Comparison of ENCODE assay signal across 1 cellular context in the genomic region with DNA sequence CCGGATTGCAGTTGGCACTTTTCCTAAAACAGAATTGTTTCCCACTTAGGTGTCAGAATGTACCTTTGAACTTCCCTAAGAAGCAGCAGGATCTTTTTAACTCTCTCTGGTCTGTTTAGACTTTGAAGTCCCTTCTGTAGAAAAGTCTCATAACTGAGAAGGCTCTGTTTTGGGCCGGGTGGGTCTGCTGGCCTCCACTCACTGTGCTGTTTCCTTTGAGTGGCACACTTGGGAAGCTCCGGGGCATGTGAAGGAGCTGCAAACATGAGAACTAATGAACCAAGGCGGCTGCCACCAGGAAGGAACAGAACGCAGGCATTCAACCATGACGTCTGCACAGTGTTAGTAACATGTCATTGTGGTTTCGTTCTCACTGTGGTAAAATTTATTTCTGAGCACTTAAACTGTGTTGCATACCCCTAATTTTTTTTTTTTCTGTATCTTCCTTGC.
TF ChIP-seq lines count a peak whose summit lies in the region.

No MANE protein-coding gene starts in this region.

TF ChIP-seq in HEK293, 187 proteins besides CTCF, POLR2A, EP300 and RAD21 (continued from another document):
- TF ChIP-seq, protein P1, sequence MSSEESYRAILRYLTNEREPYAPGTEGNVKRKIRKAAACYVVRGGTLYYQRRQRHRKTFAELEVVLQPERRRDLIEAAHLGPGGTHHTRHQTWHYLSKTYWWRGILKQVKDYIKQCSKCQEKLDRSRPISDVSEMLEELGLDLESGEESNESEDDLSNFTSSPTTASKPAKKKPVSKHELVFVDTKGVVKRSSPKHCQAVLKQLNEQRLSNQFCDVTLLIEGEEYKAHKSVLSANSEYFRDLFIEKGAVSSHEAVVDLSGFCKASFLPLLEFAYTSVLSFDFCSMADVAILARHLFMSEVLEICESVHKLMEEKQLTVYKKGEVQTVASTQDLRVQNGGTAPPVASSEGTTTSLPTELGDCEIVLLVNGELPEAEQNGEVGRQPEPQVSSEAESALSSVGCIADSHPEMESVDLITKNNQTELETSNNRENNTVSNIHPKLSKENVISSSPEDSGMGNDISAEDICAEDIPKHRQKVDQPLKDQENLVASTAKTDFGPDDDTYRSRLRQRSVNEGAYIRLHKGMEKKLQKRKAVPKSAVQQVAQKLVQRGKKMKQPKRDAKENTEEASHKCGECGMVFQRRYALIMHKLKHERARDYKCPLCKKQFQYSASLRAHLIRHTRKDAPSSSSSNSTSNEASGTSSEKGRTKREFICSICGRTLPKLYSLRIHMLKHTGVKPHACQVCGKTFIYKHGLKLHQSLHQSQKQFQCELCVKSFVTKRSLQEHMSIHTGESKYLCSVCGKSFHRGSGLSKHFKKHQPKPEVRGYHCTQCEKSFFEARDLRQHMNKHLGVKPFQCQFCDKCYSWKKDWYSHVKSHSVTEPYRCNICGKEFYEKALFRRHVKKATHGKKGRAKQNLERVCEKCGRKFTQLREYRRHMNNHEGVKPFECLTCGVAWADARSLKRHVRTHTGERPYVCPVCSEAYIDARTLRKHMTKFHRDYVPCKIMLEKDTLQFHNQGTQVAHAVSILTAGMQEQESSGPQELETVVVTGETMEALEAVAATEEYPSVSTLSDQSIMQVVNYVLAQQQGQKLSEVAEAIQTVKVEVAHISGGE (tag by site-specific recombination; conservative IDR thresholded peaks at IDR 0.05; ENCODE audit: low read depth), result no peak
- TF ChIP-seq ZNF600 (tag by site-specific recombination; IDR thresholded peaks at IDR 0.05) (peak; percentile 54; the same call in 1 of the 2 replicates), ZNF629 (tag by site-specific recombination; IDR thresholded peaks at IDR 0.05) (peak; percentile 76), OSR2 (tag by site-specific recombination; IDR thresholded peaks at IDR 0.05) (peak; percentile 58), SP7 (tag by site-specific recombination; IDR thresholded peaks at IDR 0.05) (peak; percentile 92), ZBTB20 (tag by site-specific recombination; IDR thresholded peaks at IDR 0.05) (no peak)
- TF ChIP-seq, protein P2, sequence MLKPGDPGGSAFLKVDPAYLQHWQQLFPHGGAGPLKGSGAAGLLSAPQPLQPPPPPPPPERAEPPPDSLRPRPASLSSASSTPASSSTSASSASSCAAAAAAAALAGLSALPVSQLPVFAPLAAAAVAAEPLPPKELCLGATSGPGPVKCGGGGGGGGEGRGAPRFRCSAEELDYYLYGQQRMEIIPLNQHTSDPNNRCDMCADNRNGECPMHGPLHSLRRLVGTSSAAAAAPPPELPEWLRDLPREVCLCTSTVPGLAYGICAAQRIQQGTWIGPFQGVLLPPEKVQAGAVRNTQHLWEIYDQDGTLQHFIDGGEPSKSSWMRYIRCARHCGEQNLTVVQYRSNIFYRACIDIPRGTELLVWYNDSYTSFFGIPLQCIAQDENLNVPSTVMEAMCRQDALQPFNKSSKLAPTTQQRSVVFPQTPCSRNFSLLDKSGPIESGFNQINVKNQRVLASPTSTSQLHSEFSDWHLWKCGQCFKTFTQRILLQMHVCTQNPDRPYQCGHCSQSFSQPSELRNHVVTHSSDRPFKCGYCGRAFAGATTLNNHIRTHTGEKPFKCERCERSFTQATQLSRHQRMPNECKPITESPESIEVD (tag by site-specific recombination; IDR thresholded peaks at IDR 0.05), result no peak
- TF ChIP-seq, protein P3, sequence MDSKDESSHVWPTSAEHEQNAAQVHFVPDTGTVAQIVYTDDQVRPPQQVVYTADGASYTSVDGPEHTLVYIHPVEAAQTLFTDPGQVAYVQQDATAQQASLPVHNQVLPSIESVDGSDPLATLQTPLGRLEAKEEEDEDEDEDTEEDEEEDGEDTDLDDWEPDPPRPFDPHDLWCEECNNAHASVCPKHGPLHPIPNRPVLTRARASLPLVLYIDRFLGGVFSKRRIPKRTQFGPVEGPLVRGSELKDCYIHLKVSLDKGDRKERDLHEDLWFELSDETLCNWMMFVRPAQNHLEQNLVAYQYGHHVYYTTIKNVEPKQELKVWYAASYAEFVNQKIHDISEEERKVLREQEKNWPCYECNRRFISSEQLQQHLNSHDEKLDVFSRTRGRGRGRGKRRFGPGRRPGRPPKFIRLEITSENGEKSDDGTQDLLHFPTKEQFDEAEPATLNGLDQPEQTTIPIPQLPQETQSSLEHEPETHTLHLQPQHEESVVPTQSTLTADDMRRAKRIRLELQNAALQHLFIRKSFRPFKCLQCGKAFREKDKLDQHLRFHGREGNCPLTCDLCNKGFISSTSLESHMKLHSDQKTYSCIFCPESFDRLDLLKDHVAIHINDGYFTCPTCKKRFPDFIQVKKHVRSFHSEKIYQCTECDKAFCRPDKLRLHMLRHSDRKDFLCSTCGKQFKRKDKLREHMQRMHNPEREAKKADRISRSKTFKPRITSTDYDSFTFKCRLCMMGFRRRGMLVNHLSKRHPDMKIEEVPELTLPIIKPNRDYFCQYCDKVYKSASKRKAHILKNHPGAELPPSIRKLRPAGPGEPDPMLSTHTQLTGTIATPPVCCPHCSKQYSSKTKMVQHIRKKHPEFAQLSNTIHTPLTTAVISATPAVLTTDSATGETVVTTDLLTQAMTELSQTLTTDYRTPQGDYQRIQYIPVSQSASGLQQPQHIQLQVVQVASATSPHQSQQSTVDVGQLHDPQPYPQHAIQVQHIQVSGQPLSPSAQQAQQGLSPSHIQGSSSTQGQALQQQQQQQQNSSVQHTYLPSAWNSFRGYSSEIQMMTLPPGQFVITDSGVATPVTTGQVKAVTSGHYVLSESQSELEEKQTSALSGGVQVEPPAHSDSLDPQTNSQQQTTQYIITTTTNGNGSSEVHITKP (tag by site-specific recombination; IDR thresholded peaks at IDR 0.05), result 0 out of 2 replicates have a peak, but pooled peaks have one; percentile 38
- TF ChIP-seq, protein P4, sequence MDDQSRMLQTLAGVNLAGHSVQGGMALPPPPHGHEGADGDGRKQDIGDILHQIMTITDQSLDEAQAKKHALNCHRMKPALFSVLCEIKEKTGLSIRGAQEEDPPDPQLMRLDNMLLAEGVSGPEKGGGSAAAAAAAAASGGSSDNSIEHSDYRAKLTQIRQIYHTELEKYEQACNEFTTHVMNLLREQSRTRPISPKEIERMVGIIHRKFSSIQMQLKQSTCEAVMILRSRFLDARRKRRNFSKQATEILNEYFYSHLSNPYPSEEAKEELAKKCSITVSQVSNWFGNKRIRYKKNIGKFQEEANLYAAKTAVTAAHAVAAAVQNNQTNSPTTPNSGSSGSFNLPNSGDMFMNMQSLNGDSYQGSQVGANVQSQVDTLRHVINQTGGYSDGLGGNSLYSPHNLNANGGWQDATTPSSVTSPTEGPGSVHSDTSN (CRISPR knock-in tag; IDR thresholded peaks at IDR 0.05), result no peak
